1 cellular context compared by ENCODE assay signal in genomic region chr17:1978396-1978962, GRCh38.
TF ChIP-seq lines count a peak whose summit lies in the region.

No MANE protein-coding gene starts in this region.

TF ChIP-seq in HepG2, 621 proteins besides CTCF, POLR2A, EP300 and RAD21 (continued from another document):
- TF ChIP-seq THAP9 (CRISPR knock-in tag; IDR thresholded peaks at IDR 0.05; ENCODE audit: borderline replicate concordance) = no peak
- TF ChIP-seq PHB2 (IDR thresholded peaks at IDR 0.05; ENCODE audit: partially characterized antibody) = no peak
- no peak for TF ChIP-seq REXO4 (CRISPR knock-in tag; IDR thresholded peaks at IDR 0.05; ENCODE audit: borderline replicate concordance)
- TF ChIP-seq BORCS8-MEF2B (CRISPR knock-in tag; IDR thresholded peaks at IDR 0.05) = 0 out of 2 replicates have a peak, but pooled peaks have one; percentile 15
- TF ChIP-seq SNAPC2 (CRISPR knock-in tag; IDR thresholded peaks at IDR 0.05) = no peak
- TF ChIP-seq ZMYM3 (CRISPR knock-in tag; IDR thresholded peaks at IDR 0.05) = 0 out of 2 replicates have a peak, but pooled peaks have one; percentile 14
- no peak for TF ChIP-seq ZNF136 (CRISPR knock-in tag; IDR thresholded peaks at IDR 0.05; ENCODE audit: low read depth)
- TF ChIP-seq ZMYM2 (CRISPR knock-in tag; IDR thresholded peaks at IDR 0.05) = no peak
- no peak for TF ChIP-seq CREM (IDR thresholded peaks at IDR 0.05)
- TF ChIP-seq CREM (CRISPR knock-in tag; IDR thresholded peaks at IDR 0.05) = no peak
- TF ChIP-seq NFYC (CRISPR knock-in tag; IDR thresholded peaks at IDR 0.05) = no peak
- TF ChIP-seq HNF4G (IDR thresholded peaks at IDR 0.05; ENCODE audit: borderline replicate concordance, low read depth, low read length) = 0 out of 2 replicates have a peak, but pooled peaks have one; percentile 7
- no peak for TF ChIP-seq HNF4G (CRISPR knock-in tag; IDR thresholded peaks at IDR 0.05; ENCODE audit: borderline replicate concordance, low read depth)
- TF ChIP-seq, protein P1, sequence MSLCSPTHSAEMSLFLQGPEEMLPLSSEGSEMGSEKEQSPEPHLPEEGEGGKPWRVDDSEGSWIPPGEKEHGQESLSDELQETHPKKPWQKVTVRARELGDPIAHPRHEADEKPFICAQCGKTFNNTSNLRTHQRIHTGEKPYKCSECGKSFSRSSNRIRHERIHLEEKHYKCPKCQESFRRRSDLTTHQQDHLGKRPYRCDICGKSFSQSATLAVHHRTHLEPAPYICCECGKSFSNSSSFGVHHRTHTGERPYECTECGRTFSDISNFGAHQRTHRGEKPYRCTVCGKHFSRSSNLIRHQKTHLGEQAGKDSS (CRISPR knock-in tag; IDR thresholded peaks at IDR 0.05; ENCODE audit: borderline replicate concordance, low read depth) = 0 out of 2 replicates have a peak, but pooled peaks have one; percentile 71
- peak; percentile 89 for TF ChIP-seq ZNF629 (CRISPR knock-in tag; conservative IDR thresholded peaks at IDR 0.05)
- no peak for TF ChIP-seq HOXA5 (CRISPR knock-in tag; IDR thresholded peaks at IDR 0.05)
- TF ChIP-seq PHF8 (CRISPR knock-in tag; IDR thresholded peaks at IDR 0.05) = no peak
- no peak for TF ChIP-seq GPBP1L1 (CRISPR knock-in tag; IDR thresholded peaks at IDR 0.05)
- TF ChIP-seq ZNF615 (CRISPR knock-in tag; IDR thresholded peaks at IDR 0.05; ENCODE audit: borderline replicate concordance) = no peak
- no peak for TF ChIP-seq SOX5 (CRISPR knock-in tag; IDR thresholded peaks at IDR 0.05; ENCODE audit: borderline replicate concordance)
